ENCODE assay signal across 26 cellular contexts in genomic region chr12:42643881-42644579, GRCh38. TPM values are rescaled to one million over a fixed set of nuclear protein-coding genes. Genes with fewer than 3 reads are reported as not detected.
"Had no signal": no experiment of that assay in that cellular context is flagged by ENCODE, and none has a peak within 500 bp of the region (broad histone marks: within the 10 kb centered on the region; RNA-seq: fewer than 3 reads in every experiment).

No MANE protein-coding gene starts in this region.

- H3K9me3 ChIP-seq: ascending aorta, breast epithelium, colonic mucosa, left lung, sigmoid colon, thyroid gland, upper lobe of right lung had no signal

- FAIRE-seq: endothelial cell of umbilical vein had no signal

- H3K36me3 Mint-ChIP-seq: activated CD4-positive, alpha-beta memory T cell treated with anti-CD3 and anti-CD28 coated beads for 36 hours; activated naive CD4-positive, alpha-beta T cell treated with anti-CD3 and anti-CD28 coated beads, Interleukin-2, amount 50 U/mL, for 24 hours; naive thymus-derived CD4-positive, alpha-beta T cell; neural progenitor cell had no signal

- H3K4me1 Mint-ChIP-seq: activated naive CD4-positive, alpha-beta T cell treated with anti-CD3 and anti-CD28 coated beads, Interleukin-2, amount 50 U/mL, for 24 hours; central memory CD8-positive, alpha-beta T cell had no signal

- H3K27me3 ChIP-seq: ascending aorta, breast epithelium, colonic mucosa, dorsolateral prefrontal cortex, left lung, neural progenitor cell, sigmoid colon, thyroid gland, upper lobe of right lung had no signal

- H3K27me3 Mint-ChIP-seq: central memory CD8-positive, alpha-beta T cell; effector memory CD8-positive, alpha-beta T cell had no signal

- H3K4me1 ChIP-seq: ascending aorta, breast epithelium, colonic mucosa, left lung, thyroid gland, upper lobe of right lung had no signal

- H3K9me3 Mint-ChIP-seq: activated CD4-positive, alpha-beta memory T cell treated with anti-CD3 and anti-CD28 coated beads for 36 hours; activated naive CD4-positive, alpha-beta T cell treated with anti-CD3 and anti-CD28 coated beads, Interleukin-2, amount 50 U/mL, for 24 hours; effector memory CD8-positive, alpha-beta T cell; neural progenitor cell had no signal

- ATAC-seq: effector memory CD8-positive, alpha-beta T cell; esophagus mucosa; left lung; naive thymus-derived CD4-positive, alpha-beta T cell; stimulated activated naive CD8-positive, alpha-beta T cell treated with anti-CD3 and anti-CD28 coated beads, Interleukin-15, Interleukin-2, amounts not matched to agents 100 U/mL and 50 U/mL, for 24 hours; upper lobe of right lung had no signal

- DNase-seq: activated CD4-positive, alpha-beta memory T cell treated with anti-CD3 and anti-CD28 coated beads for 36 hours; activated CD4-positive, alpha-beta T cell treated with anti-CD3 and anti-CD28 coated beads for 48 hours; activated gamma-delta T cell treated with Interleukin-2 at 50 U/mL for 16 hours; activated T-cell treated with anti-CD3 and anti-CD28 coated beads for 4 hours; colonic mucosa; dorsolateral prefrontal cortex; effector memory CD8-positive, alpha-beta T cell; foreskin melanocyte; hippocampal formation; kidney glomerular epithelial cell; left lung; naive thymus-derived CD4-positive, alpha-beta T cell; posterior cingulate gyrus; sigmoid colon; stimulated activated CD4-positive, alpha-beta T cell treated with anti-CD3 and anti-CD28 coated beads, Interleukin-4, amount 100 ng/mL, for 24 hours; stimulated activated naive CD8-positive, alpha-beta T cell treated with anti-CD3 and anti-CD28 coated beads, Interleukin-15, Interleukin-2, amounts not matched to agents 100 U/mL and 50 U/mL, for 24 hours; thyroid gland; upper lobe of right lung had no signal

- H3K27ac ChIP-seq: ascending aorta, breast epithelium, colonic mucosa, dorsolateral prefrontal cortex, left lung, neural progenitor cell, sigmoid colon, thyroid gland, upper lobe of right lung had no signal

- H3K36me3 ChIP-seq: ascending aorta, breast epithelium, colonic mucosa, left lung, neural progenitor cell, sigmoid colon, thyroid gland, upper lobe of right lung had no signal

- H3K4me2 ChIP-seq: neural progenitor cell had no signal

- H3K9ac ChIP-seq: neural progenitor cell had no signal

- H3K27ac Mint-ChIP-seq: activated CD4-positive, alpha-beta memory T cell treated with anti-CD3 and anti-CD28 coated beads for 36 hours; activated naive CD4-positive, alpha-beta T cell treated with anti-CD3 and anti-CD28 coated beads, Interleukin-2, amount 50 U/mL, for 24 hours; effector memory CD8-positive, alpha-beta T cell; naive thymus-derived CD4-positive, alpha-beta T cell; neural progenitor cell had no signal

- H3K4me3 Mint-ChIP-seq: activated CD4-positive, alpha-beta memory T cell treated with anti-CD3 and anti-CD28 coated beads for 36 hours; activated naive CD4-positive, alpha-beta T cell treated with anti-CD3 and anti-CD28 coated beads, Interleukin-2, amount 50 U/mL, for 24 hours; central memory CD8-positive, alpha-beta T cell; effector memory CD8-positive, alpha-beta T cell; naive thymus-derived CD4-positive, alpha-beta T cell; neural progenitor cell had no signal

- H2AFZ ChIP-seq: neural progenitor cell had no signal

- H3K4me3 ChIP-seq: ascending aorta, breast epithelium, colonic mucosa, dorsolateral prefrontal cortex, left lung, lung, neural progenitor cell, sigmoid colon, thyroid gland, upper lobe of right lung had no signal

RNA-seq across cellular contexts. Expression of gene PRICKLE1, which starts 54.5 kb away (rescaled TPM):
- total RNA-seq: activated CD4-positive, alpha-beta memory T cell treated with anti-CD3 and anti-CD28 coated beads for 36 hours had no signal
